In genomic region chr5:105978011-105978410, GRCh38 we compare ENCODE assay signal across 14 cellular contexts.
"Had no signal": no experiment of that assay in that cellular context is flagged by ENCODE, and none has a peak within 500 bp of the region (broad histone marks: within the 10 kb centered on the region; RNA-seq: fewer than 3 reads in every experiment).

No MANE protein-coding gene starts in this region.

- H3K9me3 ChIP-seq: gastrocnemius medialis, heart right ventricle, ovary, tibial artery had no signal

- H3K36me3 ChIP-seq: gastrocnemius medialis, heart right ventricle, ovary, tibial artery had no signal

- H3K4me3 ChIP-seq: dorsolateral prefrontal cortex, gastrocnemius medialis, heart right ventricle, ovary, smooth muscle cell, tibial artery had no signal

- H3K4me1 ChIP-seq: gastrocnemius medialis, heart right ventricle, tibial artery had no signal

- H3K4me2 ChIP-seq: smooth muscle cell had no signal

- DNase-seq: cortex of kidney; dorsolateral prefrontal cortex; effector CD8-positive, alpha-beta T cell; gastrocnemius medialis; heart right ventricle; islet precursor cell; mammary epithelial cell; natural killer cell; ovary; right cardiac atrium; stimulated activated CD4-positive, alpha-beta T cell treated with anti-CD3 and anti-CD28 coated beads, Interleukin-2, amount 100 ng/mL, for 48 hours; stimulated activated naive CD4-positive, alpha-beta T cell treated with Interleukin-2 at 50 U/mL for 16 hours; tibial artery had no signal

- H3K27me3 ChIP-seq: dorsolateral prefrontal cortex, gastrocnemius medialis, heart right ventricle, ovary, tibial artery had no signal

- H3K27ac ChIP-seq: dorsolateral prefrontal cortex, gastrocnemius medialis, heart right ventricle, ovary, tibial artery had no signal
